In genomic region chr19:55146648-55147218, GRCh38 we compare ENCODE assay signal across 9 cellular contexts. TPM values are rescaled to one million over a fixed set of nuclear protein-coding genes. Genes with fewer than 3 reads are reported as not detected.
DNase-seq lines count a peak whose midpoint lies in the region; ATAC-seq and TF ChIP-seq lines count a peak whose summit lies in the region.
"Had no signal": no experiment of that assay in that cellular context is flagged by ENCODE, and none has a peak within 500 bp of the region (broad histone marks: within the 10 kb centered on the region; RNA-seq: fewer than 3 reads in every experiment).

No MANE protein-coding gene starts in this region.

- H3K9me3 ChIP-seq in PC-9 (ENCODE audit: insufficient read depth, low read depth): no peaks in the 10 kb centered on the region
- H3K9me3 ChIP-seq in iPS-18a (ENCODE audit: control insufficient read depth, low read depth, low read length): no peaks in the 10 kb centered on the region

- H3K4me1 ChIP-seq in PC-9 (replicated peaks; ENCODE audit: insufficient read depth) (peaks cover 20% of the 10 kb centered on the region; the same call in 1 of the 2 replicates), iPS-18a (ENCODE audit: control insufficient read depth, low read depth, low read length) (peaks cover 22% of the 10 kb centered on the region)

- H3F3A ChIP-seq in PC-9 (ENCODE audit: insufficient read depth, low read depth): peaks cover 10% of the 10 kb centered on the region; the same call in 1 of the 2 replicates

- DNase-seq in BJ (ENCODE audit: low read depth) (no peak), HPDE6-E6E7 (ENCODE audit: extremely low spot score) (peak; percentile 70), PC-9 (peak; percentile 76 to 91), chondrocyte (ENCODE audit: low spot score) (no peak), cortex of kidney (lab: John Stamatoyannopoulos, UW) (no peak), NCI-H1092 (lab: John Stamatoyannopoulos, UW) (no peak)

- H3K4me3 ChIP-seq in BJ (ENCODE audit: low read depth, low read length) (peak overlapping the region; percentile 48), PC-9 (peak overlapping the region; percentile 67), iPS-18a (ENCODE audit: low read length) (peak overlapping the region; percentile 48)

- no TSS peak for BruUV-seq in PC-9 (replicated peaks; lab: Mats Ljungman, UMichigan)

- peak overlapping the region; percentile 85 for H2AFZ ChIP-seq in PC-9

- no peaks in the 10 kb centered on the region for H3K36me3 ChIP-seq in BJ (ENCODE audit: control insufficient read depth, insufficient read depth, low read length)
- H3K36me3 ChIP-seq in PC-9 (ENCODE audit: low read depth): no peaks in the 10 kb centered on the region
- peaks cover 3% of the 10 kb centered on the region for H3K36me3 ChIP-seq in iPS-18a (ENCODE audit: control insufficient read depth, low read depth, low read length)

- TF ChIP-seq CTCF in BJ (IDR thresholded peaks at IDR 0.05; ENCODE audit: insufficient read depth, low read depth, low read length) (no peak), PC-9 (conservative IDR thresholded peaks at IDR 0.05) (no peak), chondrocyte (IDR thresholded peaks at IDR 0.05) (no peak)

- H3K27me3 Mint-ChIP-seq in chondrocyte (ENCODE audit: low read depth): peaks cover 47% of the 10 kb centered on the region

- POLR2A ChIA-PET in BJ (lab: Charles Lee): no interaction called here
- POLR2A ChIA-PET in PC-9 (lab: Charles Lee; ENCODE audit: unreplicated experiment): interaction anchor here (0.5 to 1.5 kb wide), 16 partner anchors 13 to 478 kb away, joined by 3 to 20 read pairs (median 6); partner anchors contain the start of genes HSPBP1, PPP1R12C, UBE2S and ZNF784

- no peaks in the 10 kb centered on the region for H3K36me3 Mint-ChIP-seq in chondrocyte (ENCODE audit: low read depth)

- no peaks in the 10 kb centered on the region for H3K9me3 Mint-ChIP-seq in chondrocyte (ENCODE audit: low read depth)

- no peaks in the 10 kb centered on the region for H3K4me1 Mint-ChIP-seq in chondrocyte (ENCODE audit: low read depth)

- H3K27ac Mint-ChIP-seq in chondrocyte (ENCODE audit: unreplicated experiment): no peak overlapping the region

- intact Hi-C loops in PC-9 (cut with micrococcal nuclease; ENCODE audit: unreplicated experiment): loop anchor here (1.0 to 10.0 kb wide), 3 partner anchors 14 to 328 kb away; partner anchors contain the start of gene ZNF628

- H3K27ac ChIP-seq in PC-9: no peak overlapping the region
- H3K27ac ChIP-seq in iPS-18a (ENCODE audit: low read length): no peak overlapping the region

- CTCF ChIA-PET in BJ (lab: Yijun Ruan, JAX): interaction anchor here (0.6 to 2.7 kb wide), 12 partner anchors 10 to 357 kb away, joined by 3 to 11 read pairs (median 4); partner anchors contain the start of genes DNAAF3 and TMEM238
- CTCF ChIA-PET in PC-9 (lab: Charles Lee): interaction anchor here (0.6 to 2.9 kb wide), 9 partner anchors 10 to 716 kb away, joined by 3 to 47 read pairs (median 4); partner anchors contain the start of genes DNAAF3 and PPP6R1

- H3K9ac ChIP-seq in iPS-18a (ENCODE audit: low read length): no peak overlapping the region

- no peak for ATAC-seq in GM18907 (IDR thresholded peaks at IDR 0.05; ENCODE audit: unreplicated experiment)

- no peaks in the 10 kb centered on the region for H4K20me1 ChIP-seq in PC-9 (ENCODE audit: insufficient read depth)

- H3K4me2 ChIP-seq in PC-9: peak overlapping the region; percentile 80

- H3K9me2 ChIP-seq in PC-9 (ENCODE audit: insufficient read depth): no peaks in the 10 kb centered on the region

- H3K27me3 ChIP-seq in BJ (ENCODE audit: control insufficient read depth, insufficient read depth, low read length): peaks cover 6% of the 10 kb centered on the region
- H3K27me3 ChIP-seq in PC-9 (ENCODE audit: insufficient read depth, low read depth): peaks cover 4% of the 10 kb centered on the region; the same call in 1 of the 2 replicates
- H3K27me3 ChIP-seq in iPS-18a (ENCODE audit: control insufficient read depth, insufficient read depth, low read length): no peaks in the 10 kb centered on the region

- no peak overlapping the region for H3K4me3 Mint-ChIP-seq in chondrocyte (ENCODE audit: unreplicated experiment)

- no peaks in the 10 kb centered on the region for H3K79me2 ChIP-seq in PC-9 (ENCODE audit: low read depth)

RNA-seq across cellular contexts. Expression of gene TNNT1, which starts 2.3 kb away (rescaled TPM):
- 10.4 and 10.5 TPM in 2 replicates for polyA plus RNA-seq in BJ (2011; rRNA removed)
- 0.93 and 1.1 TPM in 2 replicates for polyA minus RNA-seq in BJ (2011; rRNA and poly(A)+ RNA removed)
- 228 and 266 TPM in 2 replicates for total RNA-seq in PC-9 (2021)
- 0.62 TPM in 1 of 3 replicates, not detected in the others for total RNA-seq in chondrocyte

RNA-seq across cellular contexts. Expression of gene TNNI3, which starts 10.8 kb away (rescaled TPM):
- 0.12 TPM in 1 of 2 replicates, not detected in the other for polyA plus RNA-seq in BJ (2011; rRNA removed)
- polyA minus RNA-seq in BJ (2011; rRNA and poly(A)+ RNA removed): not detected in 2 replicates
- total RNA-seq in PC-9 (2021): 13.7 and 18.2 TPM in 2 replicates
- not detected in 3 replicates for total RNA-seq in chondrocyte
- total RNA-seq: subcutaneous adipose tissue had no signal

RNA-seq across cellular contexts. Expression of gene DNAAF3, which starts 19.7 kb away (rescaled TPM):
- 0.39 and 0.51 TPM in 2 replicates for polyA plus RNA-seq in BJ (2011; rRNA removed)
- polyA minus RNA-seq in BJ (2011; rRNA and poly(A)+ RNA removed): 0.26 TPM in 1 of 2 replicates, not detected in the other
- 51.8 and 76.6 TPM in 2 replicates for total RNA-seq in PC-9 (2021)
- total RNA-seq in chondrocyte: 0.90 to 2.2 TPM (median 1.3 TPM) in 3 replicates

RNA-seq across cellular contexts. Expression of gene PPP1R12C, which starts 29.3 kb away (rescaled TPM):
- 36.0 and 50.8 TPM in 2 replicates for polyA plus RNA-seq in BJ (2011; rRNA removed)
- polyA minus RNA-seq in BJ (2011; rRNA and poly(A)+ RNA removed): 21.1 and 32.7 TPM in 2 replicates
- 110 and 114 TPM in 2 replicates for total RNA-seq in PC-9 (2021)
- total RNA-seq in chondrocyte: 86.1 to 111 TPM (median 103 TPM) in 3 replicates

RNA-seq across cellular contexts. Expression of gene SYT5, which starts 33.4 kb away (rescaled TPM):
- 0.26 and 0.47 TPM in 2 replicates for polyA plus RNA-seq in BJ (2011; rRNA removed)
- 0.26 TPM in 1 of 2 replicates, not detected in the other for polyA minus RNA-seq in BJ (2011; rRNA and poly(A)+ RNA removed)
- total RNA-seq in PC-9 (2021) (1.3 and 2.8 TPM in 2 replicates), chondrocyte (0.80 TPM in 1 of 3 replicates, not detected in the others)
- total RNA-seq: subcutaneous adipose tissue had no signal

Comparison
In these comparisons a context has a peak if more than half of its experiments do, and no peak if none do; other contexts are left out.
1. DNase-seq: peak in HPDE6-E6E7 (single experiment) and PC-9 (2 of 2); none in BJ (single experiment), chondrocyte (single experiment), cortex of kidney (single experiment) and NCI-H1092 (single experiment).
2. RNA of gene TNNT1, which starts 2.3 kb away (total RNA-seq): 228 to 266 TPM in PC-9; 0.62 TPM in chondrocyte; every median in the first group is over 100 times any median in the second.
3. RNA of gene TNNI3, which starts 10.8 kb away (total RNA-seq): 13.7 to 18.2 TPM in PC-9; not detected in chondrocyte; every median in the first group is over 10 times any median in the second.
4. RNA of gene DNAAF3, which starts 19.7 kb away (total RNA-seq): 51.8 to 76.6 TPM in PC-9; 0.90 to 2.2 TPM in chondrocyte; every median in the first group is over 10 times any median in the second.
5. Peak in every context shown above with its lines, with median percentiles within 50 percentile points of each other: H3K4me3 ChIP-seq.